Comparison of ENCODE assay signal across 24 cellular contexts in the genomic region with DNA sequence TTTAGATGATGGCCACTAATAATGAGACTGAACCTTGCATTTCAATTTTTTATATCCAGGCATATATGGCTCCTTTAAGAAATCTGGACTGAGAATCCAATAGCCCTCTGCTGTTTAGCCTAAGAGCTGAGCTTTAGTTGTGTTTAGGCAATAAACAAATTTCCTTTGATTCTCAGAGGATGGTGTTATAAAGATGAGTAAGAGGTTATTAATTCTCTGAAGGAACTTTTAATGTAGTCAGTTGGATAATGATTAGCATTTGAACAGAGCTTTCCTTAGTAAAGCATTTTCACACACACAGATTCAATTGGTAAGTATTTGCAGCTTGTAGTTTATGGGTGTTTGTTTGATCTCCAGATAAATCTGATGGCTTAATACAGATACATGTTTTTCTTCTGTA.
A peak's percentile ranks its signal among the peaks of the same experiment; 100 is the strongest.
DNase-seq lines count a peak whose midpoint lies in the region; ATAC-seq, FAIRE-seq and TF ChIP-seq lines count a peak whose summit lies in the region.
"Had no signal": no experiment of that assay in that cellular context is flagged by ENCODE, and none has a peak within 500 bp of the region (broad histone marks: within the 10 kb centered on the region; RNA-seq: fewer than 3 reads in every experiment).

No MANE protein-coding gene starts in this region.

- no TSS peak for BruUV-seq in IMR-90 (replicated peaks; lab: Mats Ljungman, UMichigan)

- CTCF ChIA-PET in IMR-90 (lab: Yijun Ruan, JAX): no interaction called here

- in situ Hi-C loops in IMR-90 (cut with MboI; ENCODE audit: low sequenced_read_pairs) (no loop called here), brain microvascular endothelial cell (cut with HindIII; ENCODE audit: low pct_ligation_motif_present, low sequenced_read_pairs) (no loop called here)

- peak overlapping the region; percentile 73; the same call in 1 of the 2 replicates for H2BK120ac ChIP-seq in IMR-90 (ENCODE audit: low read depth, low read length)

- H3K27ac ChIP-seq in IMR-90 (ENCODE audit: insufficient read depth, low read length) (peak overlapping the region; percentile 37; the same call in 1 of the 2 replicates), brain microvascular endothelial cell (peak overlapping the region; percentile 56), keratinocyte (ENCODE audit: control insufficient read depth, insufficient read depth, low read length) (no peak overlapping the region), smooth muscle cell (ENCODE audit: low read depth) (peak overlapping the region; percentile 50)
- H3K27ac ChIP-seq: left lung, right lobe of liver, testis, WERI-Rb-1 had no signal

- no peak overlapping the region for H4K91ac ChIP-seq in IMR-90 (ENCODE audit: insufficient read depth, low read depth, low read length)

- dilution Hi-C loops in IMR-90 (cut with HindIII; ENCODE audit: low sequenced_read_pairs, unreplicated experiment): no loop called here
- dilution Hi-C loops in keratinocyte (cut with MboI; ENCODE audit: extremely low pct_ligation_motif_present, low sequenced_read_pairs): no loop called here

- H2BK20ac ChIP-seq in IMR-90 (ENCODE audit: low read depth, low read length): 0 out of 2 replicates have a peak overlapping the region, but pooled peaks have one; percentile 28

- POLR2A ChIA-PET in IMR-90 (lab: Charles Lee; ENCODE audit: unreplicated experiment): no interaction called here

- peak overlapping the region; percentile 92 for H3K18ac ChIP-seq in IMR-90 (ENCODE audit: low read depth, low read length)

- DNase-seq in IMR-90: no peak
- no peak for DNase-seq in brain microvascular endothelial cell
- no peak for DNase-seq in keratinocyte (ENCODE audit: low read depth, low spot score)
- DNase-seq in smooth muscle cell (lab: John Stamatoyannopoulos, UW; ENCODE audit: unreplicated experiment): no peak
- no peak for DNase-seq in NCI-H526 treated with DMSO at 0.1 percent for 48 hours (lab: John Stamatoyannopoulos, UW)
- DNase-seq in activated CD4-positive, CD25-positive, alpha-beta regulatory T cell treated with anti-CD3 and anti-CD28 coated beads, Interleukin-2, amount 50 U/mL, for 72 hours: no peak
- DNase-seq: activated CD4-positive, alpha-beta memory T cell treated with anti-CD3 and anti-CD28 coated beads, Interleukin-2, amount 10 ng/mL, durations not matched to agents 7 days and 5 days; activated naive CD4-positive, alpha-beta T cell treated with Interleukin-2 at 50 U/mL for 16 hours; activated T-cell treated with anti-CD3 and anti-CD28 coated beads, Interleukin-2, amount 50 U/mL, for 1 hour; AML-193; Caco-2; left lung; NCI-H1436; NCI-H2171; NCI-H69; right lobe of liver; Right ventricle myocardium superior; T-helper 17 cell; testis; WERI-Rb-1 had no signal

- peaks cover 10% of the 10 kb centered on the region for H3K4me1 ChIP-seq in IMR-90 (ENCODE audit: control insufficient read depth, insufficient read depth, low read length)
- H3K4me1 ChIP-seq in keratinocyte (ENCODE audit: control insufficient read depth, extremely low read depth, insufficient read depth, low read length): peaks cover 18% of the 10 kb centered on the region
- H3K4me1 ChIP-seq in smooth muscle cell (ENCODE audit: low read depth): peaks cover 5% of the 10 kb centered on the region
- H3K4me1 ChIP-seq: Caco-2, left lung, right lobe of liver, testis had no signal

- peaks cover 4% of the 10 kb centered on the region for H3F3A ChIP-seq in smooth muscle cell (ENCODE audit: low read depth)

- intact Hi-C loops in IMR-90 (cut with micrococcal nuclease): loop anchor here (2.0 kb wide), 1 partner anchor 149 kb away; a partner anchor contains a TSS

- TF ChIP-seq CTCF in IMR-90 (conservative IDR thresholded peaks at IDR 0.05; ENCODE audit: low read depth, low read length) (no peak), brain microvascular endothelial cell (IDR thresholded peaks at IDR 0.05; ENCODE audit: low read depth, low read length, missing control alignments) (no peak), keratinocyte (optimal IDR thresholded peaks at IDR 0.05 in 1 of 3, IDR thresholded peaks at IDR 0.05 in 1 of 3, conservative IDR thresholded peaks at IDR 0.05 in 1 of 3; ENCODE audit: extremely low read depth in 1 of 3, insufficient read depth in 2 of 3, low read length in 3 of 3) (no peak), smooth muscle cell (IDR thresholded peaks at IDR 0.05; ENCODE audit: borderline replicate concordance, insufficient read depth, poor library complexity, severe bottlenecking) (no peak)

- peak; percentile 51 for FAIRE-seq in keratinocyte (lab: Jason Lieb, UNC)

- peak overlapping the region; percentile 66 for H2BK5ac ChIP-seq in IMR-90 (ENCODE audit: low read depth, low read length, poor library complexity, severe bottlenecking)

- no peak overlapping the region for H3K4me3 ChIP-seq in IMR-90 (ENCODE audit: insufficient read depth, low read depth, low read length)
- H3K4me3 ChIP-seq in brain microvascular endothelial cell (ENCODE audit: low read depth, low read length): no peak overlapping the region
- H3K4me3 ChIP-seq in keratinocyte (ENCODE audit: control insufficient read depth in 2 of 3, extremely low read depth in 1 of 3, insufficient read depth in 2 of 3, low read depth in 1 of 3, low read length in 3 of 3): no peak overlapping the region
- no peak overlapping the region for H3K4me3 ChIP-seq in smooth muscle cell
- H3K4me3 ChIP-seq: coronary artery, gastroesophageal sphincter, left lung, right lobe of liver, testis had no signal

- H3K9ac ChIP-seq in IMR-90 (ENCODE audit: low read depth, low read length) (no peak overlapping the region; the same call in 1 of the 2 replicates), keratinocyte (ENCODE audit: control insufficient read depth, extremely low read depth, insufficient read depth, low read length) (no peak overlapping the region), smooth muscle cell (ENCODE audit: low read depth) (no peak overlapping the region)

- H3K36me3 ChIP-seq in IMR-90 (ENCODE audit: control insufficient read depth, insufficient read depth, low read length): no peaks in the 10 kb centered on the region
- H3K36me3 ChIP-seq in brain microvascular endothelial cell (replicated peaks): no peaks in the 10 kb centered on the region
- H3K36me3 ChIP-seq in keratinocyte (ENCODE audit: control insufficient read depth in 2 of 2, extremely low read depth in 1 of 2, insufficient read depth in 2 of 2, low read length in 2 of 2): no peaks in the 10 kb centered on the region
- H3K36me3 ChIP-seq in smooth muscle cell (ENCODE audit: low read depth): no peaks in the 10 kb centered on the region
- H3K36me3 ChIP-seq: gastroesophageal sphincter, left lung, right lobe of liver, WERI-Rb-1 had no signal

- no peak overlapping the region for H3K4ac ChIP-seq in IMR-90 (ENCODE audit: low read depth, low read length)

- H3K14ac ChIP-seq in IMR-90 (replicated peaks; ENCODE audit: low read depth, low read length): no peak overlapping the region

- no peak overlapping the region for H2AK9ac ChIP-seq in IMR-90 (replicated peaks; ENCODE audit: low read depth, low read length, poor library complexity)

- H4K20me1 ChIP-seq in IMR-90 (ENCODE audit: insufficient read depth, low read length): no peaks in the 10 kb centered on the region
- H4K20me1 ChIP-seq in keratinocyte (ENCODE audit: control insufficient read depth, extremely low read depth, insufficient read depth, low read length): no peaks in the 10 kb centered on the region
- H4K20me1 ChIP-seq in smooth muscle cell (ENCODE audit: low read depth): no peaks in the 10 kb centered on the region

- no peak overlapping the region for H2AFZ ChIP-seq in IMR-90 (replicated peaks; ENCODE audit: low read length, poor library complexity)
- peak overlapping the region; percentile 56 for H2AFZ ChIP-seq in keratinocyte (ENCODE audit: control insufficient read depth, low read length)
- H2AFZ ChIP-seq in smooth muscle cell (ENCODE audit: low read depth): peak overlapping the region; percentile 8

- no peak overlapping the region for H2AK5ac ChIP-seq in IMR-90 (ENCODE audit: low read depth, low read length)

- H3K9me3 ChIP-seq in IMR-90 (ENCODE audit: control insufficient read depth, insufficient read depth, low read length) (no peaks in the 10 kb centered on the region), keratinocyte (ENCODE audit: control insufficient read depth, low read depth, low read length) (no peaks in the 10 kb centered on the region), smooth muscle cell (replicated peaks; ENCODE audit: low read depth) (no peaks in the 10 kb centered on the region)
- H3K9me3 ChIP-seq: Caco-2, gastroesophageal sphincter, right lobe of liver, testis had no signal

- no peak for TF ChIP-seq RAD21 in IMR-90 (IDR thresholded peaks at IDR 0.05; ENCODE audit: low read length)

- no peak overlapping the region for H3K56ac ChIP-seq in IMR-90 (ENCODE audit: extremely low read depth, insufficient read depth, low read length)

- ATAC-seq in IMR-90 (ENCODE audit: low read depth) (peak; percentile 25; the same call in 1 of the 2 replicates), HG02642 (IDR thresholded peaks at IDR 0.05; ENCODE audit: poor library complexity, unreplicated experiment) (no peak)
- ATAC-seq: gastroesophageal sphincter; right lobe of liver; stimulated activated memory B cell treated with anti-CD40 and anti-IgM and Interleukin-4, amounts not matched to agents 10 μg/mL and 1 μg/mL and 100 μg/mL, for 72 hours; T-helper 17 cell had no signal

- H3K79me1 ChIP-seq in IMR-90 (ENCODE audit: low read depth in 1 of 2, low read length in 2 of 2): peaks cover 8 to 44% of the 10 kb centered on the region in 2 experiments

- no peak for TF ChIP-seq POLR2A in IMR-90 (IDR thresholded peaks at IDR 0.05; ENCODE audit: low read depth, low read length)

- H4K8ac ChIP-seq in IMR-90 (ENCODE audit: low read depth in 2 of 2, low read length in 2 of 2): peak overlapping the region in 1 of 2 experiments; percentile 14; a peak in 1 of 4 replicates

- H3K23ac ChIP-seq in IMR-90 (ENCODE audit: low read depth, low read length): no peak overlapping the region

- H3K27me3 ChIP-seq in IMR-90 (ENCODE audit: control insufficient read depth, insufficient read depth, low read length) (no peaks in the 10 kb centered on the region), brain microvascular endothelial cell (replicated peaks) (no peaks in the 10 kb centered on the region), keratinocyte (ENCODE audit: control insufficient read depth, extremely low read depth, insufficient read depth, low read length) (no peaks in the 10 kb centered on the region), smooth muscle cell (ENCODE audit: low read depth) (no peaks in the 10 kb centered on the region)
- H3K27me3 ChIP-seq: gastroesophageal sphincter, left lung, right lobe of liver, testis had no signal

- H3K79me2 ChIP-seq in keratinocyte (ENCODE audit: control insufficient read depth, insufficient read depth, low read length): no peaks in the 10 kb centered on the region
- peaks cover 4% of the 10 kb centered on the region for H3K79me2 ChIP-seq in smooth muscle cell (ENCODE audit: low read depth)

- H4K5ac ChIP-seq in IMR-90 (ENCODE audit: low read depth, low read length): peak overlapping the region; percentile 71; the same call in 1 of the 2 replicates

- H3K4me2 ChIP-seq in IMR-90 (ENCODE audit: low read depth, low read length) (peak overlapping the region; percentile 65; the same call in 1 of the 2 replicates), keratinocyte (ENCODE audit: control insufficient read depth, extremely low read depth, insufficient read depth, low read depth, low read length) (no peak overlapping the region), smooth muscle cell (peak overlapping the region; percentile 23)

- H2BK15ac ChIP-seq in IMR-90 (ENCODE audit: low read depth, low read length): 0 out of 3 replicates have a peak overlapping the region, but pooled peaks have one; percentile 13

- peaks cover 8% of the 10 kb centered on the region; the same call in 1 of the 2 replicates for H3K9me1 ChIP-seq in IMR-90 (ENCODE audit: insufficient read depth, low read length)
- H3K9me1 ChIP-seq in keratinocyte (ENCODE audit: control insufficient read depth, extremely low read depth, insufficient read depth, low read length): no peaks in the 10 kb centered on the region
